ENCODE assay signal across 24 cellular contexts in the genomic region with DNA sequence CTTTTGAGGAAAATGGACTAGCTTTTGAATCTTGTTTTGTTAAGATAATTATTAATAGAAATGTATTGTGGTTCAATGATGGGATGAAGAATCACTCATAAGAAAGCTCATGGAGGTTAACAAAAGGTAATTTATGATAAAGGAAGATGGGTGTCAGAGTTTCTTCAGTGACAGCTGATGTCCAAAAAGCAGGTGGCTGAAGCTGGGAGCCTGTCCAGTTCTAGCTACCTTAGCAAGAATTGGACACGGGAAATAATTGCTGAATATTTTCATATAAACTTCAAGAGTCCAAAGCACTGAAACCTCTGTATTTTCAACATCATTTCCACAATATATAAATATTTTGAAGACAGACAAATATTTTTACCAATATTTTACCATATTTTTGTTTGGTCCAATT.
"Had no signal": no experiment of that assay in that cellular context is flagged by ENCODE, and none has a peak within 500 bp of the region (broad histone marks: within the 10 kb centered on the region; RNA-seq: fewer than 3 reads in every experiment).

No MANE protein-coding gene starts in this region.

- H3K27ac ChIP-seq: colonic mucosa, coronary artery, dorsolateral prefrontal cortex, epithelial cell of prostate, esophagus muscularis mucosa, esophagus squamous epithelium, foreskin keratinocyte, gastrocnemius medialis, gastroesophageal sphincter, heart left ventricle, heart right ventricle had no signal

- ATAC-seq: effector memory CD8-positive, alpha-beta T cell; esophagus mucosa; foreskin keratinocyte; gastrocnemius medialis; gastroesophageal sphincter; heart left ventricle; heart right ventricle had no signal

- H3K4me1 ChIP-seq: colonic mucosa, esophagus muscularis mucosa, esophagus squamous epithelium, foreskin keratinocyte, gastrocnemius medialis, gastroesophageal sphincter, heart left ventricle, heart right ventricle had no signal

- H3K27me3 ChIP-seq: colonic mucosa, dorsolateral prefrontal cortex, esophagus muscularis mucosa, esophagus squamous epithelium, foreskin keratinocyte, gastrocnemius medialis, gastroesophageal sphincter, heart left ventricle, heart right ventricle had no signal

- H3K36me3 ChIP-seq: colonic mucosa, esophagus muscularis mucosa, esophagus squamous epithelium, gastrocnemius medialis, gastroesophageal sphincter, heart left ventricle, heart right ventricle had no signal

- H3K4me3 ChIP-seq: colonic mucosa, coronary artery, dorsolateral prefrontal cortex, esophagus muscularis mucosa, esophagus squamous epithelium, gastrocnemius medialis, gastroesophageal sphincter, heart left ventricle, heart right ventricle had no signal

- H3K9me3 ChIP-seq: colonic mucosa, esophagus muscularis mucosa, esophagus squamous epithelium, gastrocnemius medialis, gastroesophageal sphincter, heart left ventricle had no signal

- DNase-seq: colonic mucosa; cortex of kidney; dermis blood vessel endothelial cell; effector CD4-positive, alpha-beta T cell; effector CD8-positive, alpha-beta T cell; effector memory CD4-positive, alpha-beta T cell; effector memory CD8-positive, alpha-beta T cell; endodermal cell; erythroblast; esophagus squamous epithelium; foreskin fibroblast; foreskin keratinocyte; foreskin melanocyte; gastrocnemius medialis; glutamatergic neuron; head of caudate nucleus; heart left ventricle; heart right ventricle had no signal
